Comparison of ENCODE assay signal across 23 cellular contexts in genomic region chr14:100729982-100730381, GRCh38. TPM values are rescaled to one million over a fixed set of nuclear protein-coding genes. Genes with fewer than 3 reads are reported as not detected.
"Had no signal": no experiment of that assay in that cellular context is flagged by ENCODE, and none has a peak within 500 bp of the region (broad histone marks: within the 10 kb centered on the region; RNA-seq: fewer than 3 reads in every experiment).

No MANE protein-coding gene starts in this region.

- H3K4me1 Mint-ChIP-seq: activated naive CD4-positive, alpha-beta T cell treated with anti-CD3 and anti-CD28 coated beads, Interleukin-2, amount 50 U/mL, for 24 hours had no signal

- H3K27ac ChIP-seq: ascending aorta, esophagus squamous epithelium, gastrocnemius medialis, thyroid gland, WERI-Rb-1 had no signal

- H3K9me3 Mint-ChIP-seq: activated naive CD4-positive, alpha-beta T cell treated with anti-CD3 and anti-CD28 coated beads, Interleukin-2, amount 50 U/mL, for 24 hours; endodermal cell; T-cell; T-helper 2 cell treated with Interferon-gamma antibody and Interleukin-4, amounts not matched to agents 5 μg/mL and 100 μg/mL, for 36 hours had no signal

- H3K9me3 ChIP-seq: ascending aorta, esophagus squamous epithelium, gastrocnemius medialis, thyroid gland had no signal

- DNase-seq: activated CD4-positive, CD25-positive, alpha-beta regulatory T cell treated with anti-CD3 and anti-CD28 coated beads, Interleukin-2, amount 50 U/mL, for 72 hours; activated gamma-delta T cell treated with Interleukin-2 at 50 U/mL for 16 hours; activated T-cell treated with anti-CD3 and anti-CD28 coated beads, Interleukin-2, amount 50 U/mL, for 1 hour; cerebellar nuclear complex; cortex of kidney; endodermal cell; esophagus squamous epithelium; gastrocnemius medialis; hypothalamus; retina; stimulated activated CD4-positive, alpha-beta T cell treated with anti-CD3 and anti-CD28 coated beads, Interleukin-4, amount 100 ng/mL, for 4 hours; stimulated activated naive CD8-positive, alpha-beta T cell treated with anti-CD3 and anti-CD28 coated beads, Interleukin-15, Interleukin-2, amounts not matched to agents 100 U/mL and 50 U/mL, for 24 hours; substantia nigra; T-cell; thyroid gland; WERI-Rb-1 had no signal

- H3K4me3 ChIP-seq: ascending aorta, esophagus squamous epithelium, gastrocnemius medialis, thyroid gland had no signal

- H3K27ac Mint-ChIP-seq: activated naive CD4-positive, alpha-beta T cell treated with anti-CD3 and anti-CD28 coated beads, Interleukin-2, amount 50 U/mL, for 24 hours; endodermal cell; T-cell; T-helper 2 cell treated with Interferon-gamma antibody and Interleukin-4, amounts not matched to agents 5 μg/mL and 100 μg/mL, for 36 hours had no signal

- ATAC-seq: gastrocnemius medialis; stimulated activated naive CD8-positive, alpha-beta T cell treated with anti-CD3 and anti-CD28 coated beads, Interleukin-15, Interleukin-2, amounts not matched to agents 100 U/mL and 50 U/mL, for 24 hours; T-cell had no signal

- H3K4me1 ChIP-seq: ascending aorta, gastrocnemius medialis had no signal

- H3K36me3 ChIP-seq: ascending aorta, esophagus squamous epithelium, gastrocnemius medialis, thyroid gland, WERI-Rb-1 had no signal

- H3K36me3 Mint-ChIP-seq: activated naive CD4-positive, alpha-beta T cell treated with anti-CD3 and anti-CD28 coated beads, Interleukin-2, amount 50 U/mL, for 24 hours; T-cell had no signal

- H3K27me3 ChIP-seq: thyroid gland had no signal

- H3K4me3 Mint-ChIP-seq: activated naive CD4-positive, alpha-beta T cell treated with anti-CD3 and anti-CD28 coated beads, Interleukin-2, amount 50 U/mL, for 24 hours; endodermal cell; T-cell; T-helper 2 cell treated with Interferon-gamma antibody and Interleukin-4, amounts not matched to agents 5 μg/mL and 100 μg/mL, for 36 hours had no signal

RNA-seq across cellular contexts. Expression of gene DLK1, which starts 3.3 kb away (rescaled TPM):
- total RNA-seq: esophagus squamous epithelium, mononuclear cell, myocyte, omental fat pad, posterior vena cava had no signal
